ENCODE assay signal across 21 cellular contexts in genomic region chr1:199205740-199206139, GRCh38.
DNase-seq lines count a peak whose midpoint lies in the region; ATAC-seq and TF ChIP-seq lines count a peak whose summit lies in the region.
"Had no signal": no experiment of that assay in that cellular context is flagged by ENCODE, and none has a peak within 500 bp of the region (broad histone marks: within the 10 kb centered on the region; RNA-seq: fewer than 3 reads in every experiment).

No MANE protein-coding gene starts in this region.

- 45 to 55% methylated on average over 2 of the region's 2 CpGs for WGBS in upper lobe of left lung, 2 donors

- POLR2A ChIA-PET in A673 (lab: Charles Lee; ENCODE audit: low non-redundant PET), result no interaction called here

- H3K27ac ChIP-seq in upper lobe of left lung (no peak overlapping the region), A673 (ENCODE audit: low read depth, low read length, poor library complexity, severe bottlenecking) (no peak overlapping the region)
- H3K27ac ChIP-seq: BLaER1 treated with 17β-estradiol and CSF1 and Interleukin-3, amounts not matched to agents 10 nM and 100 nM had no signal

- TF ChIP-seq POLR2A in upper lobe of left lung (IDR thresholded peaks at IDR 0.05), result no peak

- CTCF ChIA-PET in A673 (lab: Charles Lee), result no interaction called here

- TF ChIP-seq CTCF in epithelial cell of esophagus (IDR thresholded peaks at IDR 0.05; ENCODE audit: insufficient read depth, low read depth, low read length, missing control alignments), result no peak
- no peak for TF ChIP-seq CTCF in upper lobe of left lung (IDR thresholded peaks at IDR 0.05)
- no peak for TF ChIP-seq CTCF in A673 (conservative IDR thresholded peaks at IDR 0.05; ENCODE audit: low read depth, low read length)

- intact Hi-C loops in A673 (cut with micrococcal nuclease; ENCODE audit: unreplicated experiment), result no loop called here

- TF ChIP-seq EP300 in upper lobe of left lung (IDR thresholded peaks at IDR 0.05), result no peak

- no TSS peak for BruUV-seq in A673 (replicated peaks; lab: Mats Ljungman, UMichigan)

- ATAC-seq in GM19035 (IDR thresholded peaks at IDR 0.05; ENCODE audit: unreplicated experiment) (no peak), upper lobe of left lung (ENCODE audit: low FRiP score in 2 of 2) (no peak)
- ATAC-seq: CD8-positive, alpha-beta T cell; GM23338; HCT116 had no signal

- H3K27me3 ChIP-seq in upper lobe of left lung (no peaks in the 10 kb centered on the region), A673 (replicated peaks; ENCODE audit: insufficient read depth, low read depth, low read length, poor library complexity) (no peaks in the 10 kb centered on the region)
- H3K27me3 ChIP-seq: BLaER1 treated with 17β-estradiol and CSF1 and Interleukin-3, amounts not matched to agents 10 nM and 100 nM had no signal

- H3K4me1 ChIP-seq in upper lobe of left lung, result no peaks in the 10 kb centered on the region
- peaks cover 3% of the 10 kb centered on the region for H3K4me1 ChIP-seq in A673 (ENCODE audit: insufficient read depth, low read length, poor library complexity, severe bottlenecking)

- H3K4me3 ChIP-seq in epithelial cell of esophagus (ENCODE audit: low read length) (no peak overlapping the region), upper lobe of left lung (no peak overlapping the region), A673 (ENCODE audit: low read depth, low read length, poor library complexity, severe bottlenecking) (no peak overlapping the region)
- H3K4me3 ChIP-seq: BLaER1 treated with 17β-estradiol and CSF1 and Interleukin-3, amounts not matched to agents 10 nM and 100 nM; GM23338 had no signal

- DNase-seq in ELR (ENCODE audit: low read depth), result peak; percentile 7
- DNase-seq in HT1080 (ENCODE audit: low read depth), result peak; percentile 8
- DNase-seq in epithelial cell of esophagus (ENCODE audit: low read depth), result peak; percentile 38
- peak; percentile 4 to 87 for DNase-seq in lung microvascular endothelial cell (ENCODE audit: low read depth in 2 of 2)
- no peak for DNase-seq in upper lobe of left lung
- no peak for DNase-seq in OCI-M2 (lab: John Stamatoyannopoulos, UW; ENCODE audit: unreplicated experiment)
- DNase-seq in A673 (ENCODE audit: low spot score), result no peak
- DNase-seq: ACHN; CD8-positive, alpha-beta T cell; DMS153; GDM1; NCI-H1694; NCI-H2171; NCI-H345; NCI-H524 treated with DMSO at 0.1 percent for 48 hours; OCI-M1; Right ventricle myocardium superior had no signal

- H3K9me3 ChIP-seq in upper lobe of left lung (no peaks in the 10 kb centered on the region), A673 (ENCODE audit: low read depth, low read length, poor library complexity, severe bottlenecking) (no peaks in the 10 kb centered on the region)

- H3K36me3 ChIP-seq in upper lobe of left lung (no peaks in the 10 kb centered on the region), A673 (ENCODE audit: insufficient read depth, low read length, poor library complexity, severe bottlenecking) (no peaks in the 10 kb centered on the region)
- H3K36me3 ChIP-seq: BLaER1 treated with 17β-estradiol and CSF1 and Interleukin-3, amounts not matched to agents 10 nM and 100 nM had no signal

Comparison
In these comparisons a context has a peak if more than half of its experiments do, and no peak if none do; other contexts are left out.
1. DNase-seq: peak in ELR (single experiment), HT1080 (single experiment), epithelial cell of esophagus (single experiment) and lung microvascular endothelial cell (2 of 2); none in upper lobe of left lung (0 of 2), OCI-M2 (single experiment) and A673 (single experiment).